25 cellular contexts compared by ENCODE assay signal in genomic region chr13:82740442-82740841, GRCh38.
"Had no signal": no experiment of that assay in that cellular context is flagged by ENCODE, and none has a peak within 500 bp of the region (broad histone marks: within the 10 kb centered on the region; RNA-seq: fewer than 3 reads in every experiment).

No MANE protein-coding gene starts in this region.

- H3K4me3 Mint-ChIP-seq: activated CD4-positive, alpha-beta memory T cell treated with anti-CD3 and anti-CD28 coated beads for 36 hours; activated CD4-positive, alpha-beta T cell treated with anti-CD3 and anti-CD28 coated beads for 36 hours; activated CD4-positive, alpha-beta T cell treated with anti-CD3 and anti-CD28 coated beads, Interleukin-2, amount 10 ng/mL, durations not matched to agents 24 days and 14 days; activated CD8-positive, alpha-beta memory T cell treated with anti-CD3 and anti-CD28 coated beads, Interleukin-2, amount 10 ng/mL, durations not matched to agents 7 days and 5 days; activated CD8-positive, alpha-beta T cell treated with anti-CD3 and anti-CD28 coated beads, Interleukin-2, amount 10 ng/mL, durations not matched to agents 7 days and 5 days; activated naive CD4-positive, alpha-beta T cell treated with anti-CD3 and anti-CD28 coated beads for 36 hours; activated naive CD4-positive, alpha-beta T cell treated with anti-CD3 and anti-CD28 coated beads, Interleukin-2, amount 50 U/mL, for 24 hours; activated naive CD8-positive, alpha-beta T cell treated with anti-CD3 and anti-CD28 coated beads for 36 hours; activated naive CD8-positive, alpha-beta T cell treated with anti-CD3 and anti-CD28 coated beads, Interleukin-2, amount 50 U/mL, for 24 hours; activated T-cell treated with anti-CD3 and anti-CD28 coated beads, Interleukin-2, amount 50 U/mL, for 72 hours; central memory CD8-positive, alpha-beta T cell; effector memory CD8-positive, alpha-beta T cell had no signal

- H3K27me3 ChIP-seq: brain microvascular endothelial cell, esophagus muscularis mucosa, foreskin keratinocyte, gastroesophageal sphincter had no signal

- DNase-seq: activated CD4-positive, alpha-beta memory T cell treated with anti-CD3 and anti-CD28 coated beads for 36 hours; activated CD4-positive, alpha-beta T cell treated with anti-CD3 and anti-CD28 coated beads for 36 hours; activated CD4-positive, alpha-beta T cell treated with anti-CD3 and anti-CD28 coated beads, Interleukin-2, amount 10 ng/mL, durations not matched to agents 24 days and 14 days; activated CD4-positive, CD25-positive, alpha-beta regulatory T cell; activated CD4-positive, CD25-positive, alpha-beta regulatory T cell treated with anti-CD3 and anti-CD28 coated beads, Interleukin-2, amount 50 U/mL, for 72 hours; activated CD8-positive, alpha-beta memory T cell treated with anti-CD3 and anti-CD28 coated beads, Interleukin-2, amount 10 ng/mL, durations not matched to agents 7 days and 5 days; activated CD8-positive, alpha-beta memory T cell treated with anti-CD3 and anti-CD28 coated beads, Interleukin-2, amount 50 U/mL, for 4 hours; activated CD8-positive, alpha-beta T cell treated with anti-CD3 and anti-CD28 coated beads, Interleukin-2, amount 10 ng/mL, durations not matched to agents 7 days and 5 days; activated naive CD4-positive, alpha-beta T cell treated with anti-CD3 and anti-CD28 coated beads for 36 hours; activated naive CD8-positive, alpha-beta T cell treated with anti-CD3 and anti-CD28 coated beads for 36 hours; activated naive CD8-positive, alpha-beta T cell treated with anti-CD3 and anti-CD28 coated beads, Interleukin-2, amount 50 U/mL, for 24 hours; activated T-cell treated with anti-CD3 and anti-CD28 coated beads, Interleukin-2, amount 50 U/mL, for 1 hour; activated T-cell treated with anti-CD3 and anti-CD28 coated beads, Interleukin-2, amount 50 U/mL, for 72 hours; cortex of kidney; dermis blood vessel endothelial cell; effector CD4-positive, alpha-beta T cell; effector memory CD8-positive, alpha-beta T cell; erythroblast; T-helper 2 cell had no signal

- H3K9me3 Mint-ChIP-seq: effector memory CD8-positive, alpha-beta T cell had no signal

- H3K4me1 ChIP-seq: esophagus muscularis mucosa, foreskin keratinocyte, gastroesophageal sphincter had no signal

- ATAC-seq: activated CD4-positive, alpha-beta T cell treated with anti-CD3 and anti-CD28 coated beads for 36 hours; activated CD8-positive, alpha-beta memory T cell treated with anti-CD3 and anti-CD28 coated beads, Interleukin-2, amount 10 ng/mL, durations not matched to agents 7 days and 5 days; activated CD8-positive, alpha-beta T cell treated with anti-CD3 and anti-CD28 coated beads, Interleukin-2, amount 10 ng/mL, durations not matched to agents 7 days and 5 days; activated naive CD8-positive, alpha-beta T cell treated with anti-CD3 and anti-CD28 coated beads, Interleukin-2, amount 50 U/mL, for 24 hours; activated T-cell treated with anti-CD3 and anti-CD28 coated beads, Interleukin-2, amount 50 U/mL, for 72 hours; effector memory CD8-positive, alpha-beta T cell; foreskin keratinocyte; gastroesophageal sphincter had no signal

- H3K4me1 Mint-ChIP-seq: activated CD4-positive, alpha-beta T cell treated with anti-CD3 and anti-CD28 coated beads for 36 hours; activated CD4-positive, alpha-beta T cell treated with anti-CD3 and anti-CD28 coated beads, Interleukin-2, amount 10 ng/mL, durations not matched to agents 24 days and 14 days; activated CD8-positive, alpha-beta memory T cell treated with anti-CD3 and anti-CD28 coated beads, Interleukin-2, amount 10 ng/mL, durations not matched to agents 7 days and 5 days; activated naive CD4-positive, alpha-beta T cell treated with anti-CD3 and anti-CD28 coated beads, Interleukin-2, amount 50 U/mL, for 24 hours; activated naive CD8-positive, alpha-beta T cell treated with anti-CD3 and anti-CD28 coated beads for 36 hours; activated naive CD8-positive, alpha-beta T cell treated with anti-CD3 and anti-CD28 coated beads, Interleukin-2, amount 50 U/mL, for 24 hours; central memory CD8-positive, alpha-beta T cell had no signal

- H3K36me3 ChIP-seq: brain microvascular endothelial cell, esophagus muscularis mucosa, gastroesophageal sphincter had no signal

- H3K4me3 ChIP-seq: esophagus muscularis mucosa, gastroesophageal sphincter had no signal

- H3K36me3 Mint-ChIP-seq: activated CD4-positive, alpha-beta memory T cell treated with anti-CD3 and anti-CD28 coated beads for 36 hours; activated CD8-positive, alpha-beta memory T cell treated with anti-CD3 and anti-CD28 coated beads, Interleukin-2, amount 10 ng/mL, durations not matched to agents 7 days and 5 days; activated naive CD4-positive, alpha-beta T cell treated with anti-CD3 and anti-CD28 coated beads, Interleukin-2, amount 50 U/mL, for 24 hours; activated naive CD8-positive, alpha-beta T cell treated with anti-CD3 and anti-CD28 coated beads for 36 hours had no signal

- H3K27ac Mint-ChIP-seq: activated CD4-positive, alpha-beta memory T cell treated with anti-CD3 and anti-CD28 coated beads for 36 hours; activated CD4-positive, alpha-beta T cell treated with anti-CD3 and anti-CD28 coated beads for 36 hours; activated CD4-positive, alpha-beta T cell treated with anti-CD3 and anti-CD28 coated beads, Interleukin-2, amount 10 ng/mL, durations not matched to agents 24 days and 14 days; activated CD8-positive, alpha-beta memory T cell treated with anti-CD3 and anti-CD28 coated beads, Interleukin-2, amount 10 ng/mL, durations not matched to agents 7 days and 5 days; activated CD8-positive, alpha-beta T cell treated with anti-CD3 and anti-CD28 coated beads, Interleukin-2, amount 10 ng/mL, durations not matched to agents 7 days and 5 days; activated naive CD4-positive, alpha-beta T cell treated with anti-CD3 and anti-CD28 coated beads for 36 hours; activated naive CD4-positive, alpha-beta T cell treated with anti-CD3 and anti-CD28 coated beads, Interleukin-2, amount 50 U/mL, for 24 hours; activated naive CD8-positive, alpha-beta T cell treated with anti-CD3 and anti-CD28 coated beads for 36 hours; activated naive CD8-positive, alpha-beta T cell treated with anti-CD3 and anti-CD28 coated beads, Interleukin-2, amount 50 U/mL, for 24 hours; activated T-cell treated with anti-CD3 and anti-CD28 coated beads, Interleukin-2, amount 50 U/mL, for 72 hours; effector memory CD8-positive, alpha-beta T cell had no signal

- H3K27ac ChIP-seq: brain microvascular endothelial cell, esophagus muscularis mucosa, foreskin keratinocyte, gastroesophageal sphincter had no signal
